In the genomic region with DNA sequence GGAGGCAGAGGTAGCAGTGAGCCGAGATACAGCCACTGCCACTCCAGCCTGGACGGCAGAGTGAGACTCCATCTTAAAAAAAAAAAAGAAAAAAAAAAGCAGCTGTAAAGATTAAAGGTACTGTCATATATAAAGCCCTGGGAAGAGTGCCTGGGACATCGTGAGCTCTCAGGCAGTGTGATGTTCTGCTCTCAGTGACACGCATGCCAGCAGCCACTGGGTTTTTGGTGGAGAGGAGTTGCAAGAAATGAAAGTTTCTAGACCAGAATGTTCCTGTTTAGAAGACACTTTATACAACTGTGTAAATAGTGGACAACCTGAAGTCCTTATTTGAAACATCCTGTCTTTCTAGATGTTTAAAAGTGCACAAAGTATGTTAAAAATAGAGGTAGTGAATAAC, we compare ENCODE assay signal across 34 cellular contexts.
"Had no signal": no experiment of that assay in that cellular context is flagged by ENCODE, and none has a peak within 500 bp of the region (broad histone marks: within the 10 kb centered on the region; RNA-seq: fewer than 3 reads in every experiment).

No MANE protein-coding gene starts in this region.

- H3K27ac ChIP-seq: ascending aorta, cardiac muscle cell, VCaP had no signal

- ATAC-seq: activated CD8-positive, alpha-beta memory T cell treated with anti-CD3 and anti-CD28 coated beads, Interleukin-2, amount 10 ng/mL, durations not matched to agents 7 days and 5 days; activated CD8-positive, alpha-beta T cell treated with anti-CD3 and anti-CD28 coated beads, Interleukin-2, amount 10 ng/mL, durations not matched to agents 7 days and 5 days; activated naive CD8-positive, alpha-beta T cell treated with anti-CD3 and anti-CD28 coated beads, Interleukin-2, amount 50 U/mL, for 24 hours had no signal

- H3K9me3 Mint-ChIP-seq: activated B cell treated with CpG ODN at 0.5 μM for 24 hours; activated CD4-positive, alpha-beta memory T cell treated with anti-CD3 and anti-CD28 coated beads, Interleukin-2, amount 10 ng/mL, durations not matched to agents 7 days and 5 days; activated CD4-positive, alpha-beta T cell treated with anti-CD3 and anti-CD28 coated beads, Interleukin-2, amount 10 ng/mL, durations not matched to agents 7 days and 5 days; activated naive CD4-positive, alpha-beta T cell treated with anti-CD3 and anti-CD28 coated beads, Interleukin-2, amount 50 U/mL, for 24 hours; activated naive CD8-positive, alpha-beta T cell treated with anti-CD3 and anti-CD28 coated beads, Interleukin-2, amount 10 ng/mL, durations not matched to agents 7 days and 5 days; activated naive CD8-positive, alpha-beta T cell treated with anti-CD3 and anti-CD28 coated beads, Interleukin-2, amount 50 U/mL, for 24 hours; activated T-cell treated with anti-CD3 and anti-CD28 coated beads, Interleukin-2, amount 50 U/mL, for 24 hours; activated T-helper 2 cell treated with anti-CD3 and anti-CD28 coated beads, Interferon-gamma antibody, Interleukin-2, Interleukin-4, amounts not matched to agents 10 μg/mL and 5 μg/mL and 100 μg/mL, durations not matched to agents 14 hours and 24 hours and 36 hours; T-helper 1 cell treated with Interleukin-12 subunit alpha and Interleukin-12 subunit beta and Interleukin-4 antibody, amounts not matched to agents 30 μg/mL and 1 μg/mL, for 36 hours; T-helper 2 cell treated with Interferon-gamma antibody and Interleukin-4, amounts not matched to agents 5 μg/mL and 100 μg/mL, for 36 hours had no signal

- H3K9me3 ChIP-seq: ascending aorta had no signal

- H3K4me3 Mint-ChIP-seq: activated B cell treated with CpG ODN at 0.5 μM for 24 hours; activated CD4-positive, alpha-beta memory T cell treated with anti-CD3 and anti-CD28 coated beads, Interleukin-2, amount 10 ng/mL, durations not matched to agents 7 days and 5 days; activated CD4-positive, alpha-beta T cell treated with anti-CD3 and anti-CD28 coated beads, Interleukin-2, amount 10 ng/mL, durations not matched to agents 7 days and 5 days; activated CD8-positive, alpha-beta memory T cell treated with anti-CD3 and anti-CD28 coated beads, Interleukin-2, amount 10 ng/mL, durations not matched to agents 7 days and 5 days; activated CD8-positive, alpha-beta T cell treated with anti-CD3 and anti-CD28 coated beads, Interleukin-2, amount 10 ng/mL, durations not matched to agents 7 days and 5 days; activated naive CD4-positive, alpha-beta T cell treated with anti-CD3 and anti-CD28 coated beads, Interleukin-2, amount 10 ng/mL, durations not matched to agents 7 days and 5 days; activated naive CD4-positive, alpha-beta T cell treated with anti-CD3 and anti-CD28 coated beads, Interleukin-2, amount 50 U/mL, for 24 hours; activated naive CD8-positive, alpha-beta T cell; activated naive CD8-positive, alpha-beta T cell treated with anti-CD3 and anti-CD28 coated beads, Interleukin-2, amount 10 ng/mL, durations not matched to agents 7 days and 5 days; activated naive CD8-positive, alpha-beta T cell treated with anti-CD3 and anti-CD28 coated beads, Interleukin-2, amount 50 U/mL, for 24 hours; activated T-cell treated with anti-CD3 and anti-CD28 coated beads, Interleukin-2, amount 50 U/mL, for 24 hours; brain; T-helper 1 cell treated with Interleukin-12 subunit alpha and Interleukin-12 subunit beta and Interleukin-4 antibody, amounts not matched to agents 30 μg/mL and 1 μg/mL, for 36 hours; T-helper 2 cell treated with Interferon-gamma antibody and Interleukin-4, amounts not matched to agents 5 μg/mL and 100 μg/mL, for 36 hours had no signal

- DNase-seq: activated B cell treated with CpG ODN at 0.5 μM for 24 hours; activated CD4-positive, alpha-beta memory T cell treated with anti-CD3 and anti-CD28 coated beads, Interleukin-2, amount 10 ng/mL, durations not matched to agents 7 days and 5 days; activated CD4-positive, alpha-beta T cell treated with anti-CD3 and anti-CD28 coated beads for 4 hours; activated CD4-positive, alpha-beta T cell treated with anti-CD3 and anti-CD28 coated beads, Interleukin-2, amount 10 ng/mL, durations not matched to agents 7 days and 5 days; activated CD4-positive, alpha-beta T cell treated with anti-CD3 and anti-CD28 coated beads, Interleukin-2, amount 50 U/mL, for 48 hours; activated CD4-positive, CD25-positive, alpha-beta regulatory T cell treated with anti-CD3 and anti-CD28 coated beads, Interleukin-2, amount 50 U/mL, for 72 hours; activated CD8-positive, alpha-beta memory T cell treated with anti-CD3 and anti-CD28 coated beads for 24 hours; activated CD8-positive, alpha-beta memory T cell treated with anti-CD3 and anti-CD28 coated beads, Interleukin-2, amount 10 ng/mL, durations not matched to agents 7 days and 5 days; activated CD8-positive, alpha-beta memory T cell treated with anti-CD3 and anti-CD28 coated beads, Interleukin-2, amount 50 U/mL, for 48 hours; activated CD8-positive, alpha-beta T cell treated with anti-CD3 and anti-CD28 coated beads, Interleukin-2, amount 10 ng/mL, durations not matched to agents 7 days and 5 days; activated effector memory CD4-positive, alpha-beta T cell treated with Interleukin-2 at 50 U/mL for 16 hours; activated gamma-delta T cell; activated naive CD4-positive, alpha-beta T cell treated with anti-CD3 and anti-CD28 coated beads, Interleukin-2, amount 10 ng/mL, durations not matched to agents 7 days and 5 days; activated naive CD4-positive, alpha-beta T cell treated with Interleukin-2 at 50 U/mL for 16 hours; activated naive CD8-positive, alpha-beta T cell treated with anti-CD3 and anti-CD28 coated beads, Interleukin-2, amount 10 ng/mL, durations not matched to agents 7 days and 5 days; activated naive CD8-positive, alpha-beta T cell treated with anti-CD3 and anti-CD28 coated beads, Interleukin-2, amount 50 U/mL, for 24 hours; activated T-cell treated with anti-CD3 and anti-CD28 coated beads, Interleukin-2, amount 50 U/mL, for 24 hours; activated T-cell treated with anti-CD3 and anti-CD28 coated beads, Interleukin-2, amount 50 U/mL, for 48 hours; amygdala; anterior cingulate cortex; caudate nucleus; SW 1271; T-helper 1 cell; T-helper 2 cell; T-helper 9 cell had no signal

- H3K4me1 Mint-ChIP-seq: activated B cell treated with CpG ODN at 0.5 μM for 24 hours; activated CD4-positive, alpha-beta memory T cell treated with anti-CD3 and anti-CD28 coated beads, Interleukin-2, amount 10 ng/mL, durations not matched to agents 7 days and 5 days; activated CD4-positive, alpha-beta T cell treated with anti-CD3 and anti-CD28 coated beads, Interleukin-2, amount 10 ng/mL, durations not matched to agents 7 days and 5 days; activated CD8-positive, alpha-beta memory T cell treated with anti-CD3 and anti-CD28 coated beads, Interleukin-2, amount 10 ng/mL, durations not matched to agents 7 days and 5 days; activated naive CD4-positive, alpha-beta T cell treated with anti-CD3 and anti-CD28 coated beads, Interleukin-2, amount 10 ng/mL, durations not matched to agents 7 days and 5 days; activated naive CD4-positive, alpha-beta T cell treated with anti-CD3 and anti-CD28 coated beads, Interleukin-2, amount 50 U/mL, for 24 hours; activated naive CD8-positive, alpha-beta T cell treated with anti-CD3 and anti-CD28 coated beads, Interleukin-2, amount 10 ng/mL, durations not matched to agents 7 days and 5 days; activated naive CD8-positive, alpha-beta T cell treated with anti-CD3 and anti-CD28 coated beads, Interleukin-2, amount 50 U/mL, for 24 hours; brain had no signal

- H3K27ac Mint-ChIP-seq: activated B cell treated with CpG ODN at 0.5 μM for 24 hours; activated CD4-positive, alpha-beta memory T cell treated with anti-CD3 and anti-CD28 coated beads, Interleukin-2, amount 10 ng/mL, durations not matched to agents 7 days and 5 days; activated CD4-positive, alpha-beta T cell treated with anti-CD3 and anti-CD28 coated beads, Interleukin-2, amount 10 ng/mL, durations not matched to agents 7 days and 5 days; activated CD8-positive, alpha-beta memory T cell treated with anti-CD3 and anti-CD28 coated beads, Interleukin-2, amount 10 ng/mL, durations not matched to agents 7 days and 5 days; activated CD8-positive, alpha-beta T cell treated with anti-CD3 and anti-CD28 coated beads, Interleukin-2, amount 10 ng/mL, durations not matched to agents 7 days and 5 days; activated naive CD4-positive, alpha-beta T cell treated with anti-CD3 and anti-CD28 coated beads, Interleukin-2, amount 10 ng/mL, durations not matched to agents 7 days and 5 days; activated naive CD4-positive, alpha-beta T cell treated with anti-CD3 and anti-CD28 coated beads, Interleukin-2, amount 50 U/mL, for 24 hours; activated naive CD8-positive, alpha-beta T cell; activated naive CD8-positive, alpha-beta T cell treated with anti-CD3 and anti-CD28 coated beads, Interleukin-2, amount 10 ng/mL, durations not matched to agents 7 days and 5 days; activated naive CD8-positive, alpha-beta T cell treated with anti-CD3 and anti-CD28 coated beads, Interleukin-2, amount 50 U/mL, for 24 hours; activated T-cell treated with anti-CD3 and anti-CD28 coated beads, Interleukin-2, amount 50 U/mL, for 24 hours; activated T-helper 2 cell treated with anti-CD3 and anti-CD28 coated beads, Interferon-gamma antibody, Interleukin-2, Interleukin-4, amounts not matched to agents 10 μg/mL and 5 μg/mL and 100 μg/mL, durations not matched to agents 14 hours and 24 hours and 36 hours; brain; T-helper 1 cell treated with Interleukin-12 subunit alpha and Interleukin-12 subunit beta and Interleukin-4 antibody, amounts not matched to agents 30 μg/mL and 1 μg/mL, for 36 hours; T-helper 2 cell treated with Interferon-gamma antibody and Interleukin-4, amounts not matched to agents 5 μg/mL and 100 μg/mL, for 36 hours had no signal

- H3K4me1 ChIP-seq: ascending aorta had no signal

- H3K27me3 ChIP-seq: cardiac muscle cell had no signal

- H3K36me3 ChIP-seq: ascending aorta, cardiac muscle cell had no signal

- H3K27me3 Mint-ChIP-seq: activated CD4-positive, alpha-beta T cell treated with anti-CD3 and anti-CD28 coated beads, Interleukin-2, amount 10 ng/mL, durations not matched to agents 7 days and 5 days; activated CD8-positive, alpha-beta memory T cell treated with anti-CD3 and anti-CD28 coated beads, Interleukin-2, amount 10 ng/mL, durations not matched to agents 7 days and 5 days had no signal

- H3K4me3 ChIP-seq: ascending aorta, cardiac muscle cell had no signal

- H3K36me3 Mint-ChIP-seq: activated CD8-positive, alpha-beta memory T cell treated with anti-CD3 and anti-CD28 coated beads, Interleukin-2, amount 10 ng/mL, durations not matched to agents 7 days and 5 days; activated naive CD4-positive, alpha-beta T cell treated with anti-CD3 and anti-CD28 coated beads, Interleukin-2, amount 10 ng/mL, durations not matched to agents 7 days and 5 days; activated naive CD4-positive, alpha-beta T cell treated with anti-CD3 and anti-CD28 coated beads, Interleukin-2, amount 50 U/mL, for 24 hours; activated naive CD8-positive, alpha-beta T cell; activated naive CD8-positive, alpha-beta T cell treated with anti-CD3 and anti-CD28 coated beads, Interleukin-2, amount 10 ng/mL, durations not matched to agents 7 days and 5 days; brain had no signal
